Comparison of ENCODE assay signal across 8 cellular contexts in genomic region chr13:60398438-60398891, GRCh38. TPM values are rescaled to one million over a fixed set of nuclear protein-coding genes. Genes with fewer than 3 reads are reported as not detected.
DNase-seq lines count a peak whose midpoint lies in the region; ATAC-seq and TF ChIP-seq lines count a peak whose summit lies in the region.

No MANE protein-coding gene starts in this region.

- intact Hi-C loops in dendritic cell treated with granulocyte-macrophage colony-stimulating factor and Interleukin-4, amounts not matched to agents 40 ng/mL and 50 ng/mL, for 4 days (cut with micrococcal nuclease): loop anchor here (2.0 kb wide), 1 partner anchor 32 kb away; no protein-coding TSS in a partner anchor
- intact Hi-C loops in natural killer cell (cut with micrococcal nuclease): loop anchor here (5.0 kb wide), 1 partner anchor 34 kb away; no protein-coding TSS in a partner anchor

- no peak for DNase-seq in BJ (ENCODE audit: low read depth)
- no peak for DNase-seq in LNCaP clone FGC (ENCODE audit: low read depth)
- DNase-seq in natural killer cell: no peak
- no peak for DNase-seq in effector CD4-positive, alpha-beta T cell
- no peak for DNase-seq in stimulated activated naive CD4-positive, alpha-beta T cell (lab: John Stamatoyannopoulos, UW)

- H3K36me3 ChIP-seq in BJ (ENCODE audit: control insufficient read depth, insufficient read depth, low read length): no peaks in the 10 kb centered on the region

- no peak for ATAC-seq in natural killer cell
- ATAC-seq in HG03025 (IDR thresholded peaks at IDR 0.05; ENCODE audit: low FRiP score, unreplicated experiment): no peak
- ATAC-seq in GM19023 (IDR thresholded peaks at IDR 0.05; ENCODE audit: unreplicated experiment): no peak

- TF ChIP-seq CTCF in BJ (IDR thresholded peaks at IDR 0.05; ENCODE audit: insufficient read depth, low read depth, low read length) (no peak), LNCaP clone FGC (IDR thresholded peaks at IDR 0.05; ENCODE audit: control insufficient read depth, extremely low read depth, insufficient read depth) (no peak), natural killer cell (IDR thresholded peaks at IDR 0.05) (no peak)

- peaks cover 15% of the 10 kb centered on the region for H3K36me3 Mint-ChIP-seq in dendritic cell treated with granulocyte-macrophage colony-stimulating factor and Interleukin-4, amounts not matched to agents 40 ng/mL and 50 ng/mL, for 4 days (ENCODE audit: low read depth)
- no peaks in the 10 kb centered on the region for H3K36me3 Mint-ChIP-seq in natural killer cell

- peak overlapping the region; percentile 97 for H3K27ac Mint-ChIP-seq in dendritic cell treated with granulocyte-macrophage colony-stimulating factor and Interleukin-4, amounts not matched to agents 40 ng/mL and 50 ng/mL, for 4 days
- peak overlapping the region; percentile 91 to 93 for H3K27ac Mint-ChIP-seq in natural killer cell

- H3K27me3 Mint-ChIP-seq in dendritic cell treated with granulocyte-macrophage colony-stimulating factor and Interleukin-4, amounts not matched to agents 40 ng/mL and 50 ng/mL, for 4 days: no peaks in the 10 kb centered on the region
- peaks cover 0 to 1% of the 10 kb centered on the region in 2 donors for H3K27me3 Mint-ChIP-seq in natural killer cell (ENCODE audit: low read depth in 2 of 2)

- H3K9me3 Mint-ChIP-seq in dendritic cell treated with granulocyte-macrophage colony-stimulating factor and Interleukin-4, amounts not matched to agents 40 ng/mL and 50 ng/mL, for 4 days: no peaks in the 10 kb centered on the region
- H3K9me3 Mint-ChIP-seq in natural killer cell: no peaks in the 10 kb centered on the region

- peak overlapping the region; percentile 90 for H3K4me3 Mint-ChIP-seq in dendritic cell treated with granulocyte-macrophage colony-stimulating factor and Interleukin-4, amounts not matched to agents 40 ng/mL and 50 ng/mL, for 4 days
- peak overlapping the region; percentile 95 for H3K4me3 Mint-ChIP-seq in natural killer cell

- POLR2A ChIA-PET in BJ (lab: Charles Lee): no interaction called here

- no peaks in the 10 kb centered on the region for H3K27me3 ChIP-seq in BJ (ENCODE audit: control insufficient read depth, insufficient read depth, low read length)

- H3K4me1 Mint-ChIP-seq in dendritic cell treated with granulocyte-macrophage colony-stimulating factor and Interleukin-4, amounts not matched to agents 40 ng/mL and 50 ng/mL, for 4 days (ENCODE audit: low read depth): peaks cover 16% of the 10 kb centered on the region
- peaks cover 27 to 29% of the 10 kb centered on the region in 2 donors for H3K4me1 Mint-ChIP-seq in natural killer cell

- CTCF ChIA-PET in BJ (lab: Yijun Ruan, JAX): interaction anchor here (0.6 kb wide), 1 partner anchor 68 kb away, joined by 6 read pairs; no protein-coding TSS in a partner anchor

- H3K4me3 ChIP-seq in BJ (ENCODE audit: low read depth, low read length) (peak overlapping the region; percentile 51), LNCaP clone FGC (ENCODE audit: low read depth, low read length) (peak overlapping the region; percentile 71)

RNA-seq across cellular contexts. Expression of gene TDRD3, which starts 1.4 kb away (rescaled TPM):
- polyA plus RNA-seq in BJ (2011; rRNA removed): 3.9 and 8.0 TPM in 2 replicates
- polyA minus RNA-seq in BJ (2011; rRNA and poly(A)+ RNA removed): 10.7 TPM in 2 replicates
- total RNA-seq in natural killer cell: 10 to 100 TPM; 30.6 to 33.4 (median 32.1) TPM
